16 cellular contexts compared by ENCODE assay signal in the genomic region with DNA sequence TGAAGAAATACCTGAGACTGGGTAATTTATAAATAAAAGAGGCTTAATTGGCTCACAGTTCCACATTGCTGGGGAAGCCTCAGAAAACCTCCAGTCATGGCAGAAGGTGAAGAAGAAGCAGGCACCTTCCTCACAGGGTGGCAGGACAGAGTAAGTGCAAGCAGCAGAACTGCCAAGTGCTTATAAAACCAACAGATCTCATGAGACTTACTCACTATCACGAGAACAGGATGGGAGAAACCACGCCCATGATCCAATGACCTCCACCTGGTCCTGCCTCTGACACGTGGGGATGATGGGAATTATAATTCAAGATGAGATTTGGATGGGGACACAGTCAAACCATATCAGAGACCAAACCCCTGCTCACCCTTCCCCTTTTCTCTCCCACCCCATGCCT.
A peak's percentile ranks its signal among the peaks of the same experiment; 100 is the strongest.
DNase-seq lines count a peak whose midpoint lies in the region; ATAC-seq and TF ChIP-seq lines count a peak whose summit lies in the region.
"Had no signal": no experiment of that assay in that cellular context is flagged by ENCODE, and none has a peak within 500 bp of the region (broad histone marks: within the 10 kb centered on the region; RNA-seq: fewer than 3 reads in every experiment).

No MANE protein-coding gene starts in this region.

- H3K4me1 Mint-ChIP-seq in T-helper 2 cell treated with Interferon-gamma antibody and Interleukin-4, amounts not matched to agents 5 μg/mL and 100 μg/mL, for 36 hours (ENCODE audit: low read depth): no peaks in the 10 kb centered on the region
- H3K4me1 Mint-ChIP-seq: naive thymus-derived CD8-positive, alpha-beta T cell had no signal

- intact Hi-C loops in right lobe of liver (cut with DNase I): no loop called here
- intact Hi-C loops in spleen (cut with DNase I; ENCODE audit: low total_unique reads): no loop called here

- no peak for TF ChIP-seq POLR2A in right lobe of liver (IDR thresholded peaks at IDR 0.05)
- no peak for TF ChIP-seq POLR2A in spleen (IDR thresholded peaks at IDR 0.05)

- no peak overlapping the region for H3K4me3 ChIP-seq in right lobe of liver
- H3K4me3 ChIP-seq in spleen: no peak overlapping the region
- H3K4me3 ChIP-seq: uterus had no signal

- no peaks in the 10 kb centered on the region for H3K36me3 ChIP-seq in right lobe of liver
- H3K36me3 ChIP-seq in spleen: no peaks in the 10 kb centered on the region
- H3K36me3 ChIP-seq: BE2C, uterus had no signal

- H3K9me3 ChIP-seq in right lobe of liver (no peaks in the 10 kb centered on the region), spleen (no peaks in the 10 kb centered on the region)
- H3K9me3 ChIP-seq: BE2C, uterus had no signal

- H3K4me1 ChIP-seq in right lobe of liver: peaks cover 0 to 42% (median 12%) of the 10 kb centered on the region in 4 donors
- H3K4me1 ChIP-seq in spleen: no peaks in the 10 kb centered on the region
- H3K4me1 ChIP-seq: uterus had no signal

- peaks cover 9% of the 10 kb centered on the region for H3K27me3 Mint-ChIP-seq in T-helper 2 cell treated with Interferon-gamma antibody and Interleukin-4, amounts not matched to agents 5 μg/mL and 100 μg/mL, for 36 hours (ENCODE audit: low read depth)

- H3K27me3 ChIP-seq in right lobe of liver (no peaks in the 10 kb centered on the region), spleen (replicated peaks in 1 of 7) (peaks cover 0 to 7% (median 0%) of the 10 kb centered on the region in 7 donors)
- H3K27me3 ChIP-seq: BE2C, uterus had no signal

- H3K9me3 Mint-ChIP-seq in T-helper 2 cell treated with Interferon-gamma antibody and Interleukin-4, amounts not matched to agents 5 μg/mL and 100 μg/mL, for 36 hours: no peaks in the 10 kb centered on the region
- H3K9me3 Mint-ChIP-seq: activated naive CD4-positive, alpha-beta T cell treated with anti-CD3 and anti-CD28 coated beads, Interleukin-2, amount 50 U/mL, for 72 hours; naive thymus-derived CD8-positive, alpha-beta T cell had no signal

- DNase-seq in DMS53 treated with DMSO at 0.1 percent for 48 hours (lab: John Stamatoyannopoulos, UW; ENCODE audit: unreplicated experiment): peak; percentile 26
- DNase-seq in NCI-H1417 (lab: John Stamatoyannopoulos, UW): peak; percentile 66 to 91 (median 84)
- peak; percentile 75 for DNase-seq in NCI-H774 (lab: John Stamatoyannopoulos, UW)
- DNase-seq in right lobe of liver: no peak
- DNase-seq in spleen: no peak
- no peak for DNase-seq in NOMO-1 (lab: John Stamatoyannopoulos, UW; ENCODE audit: unreplicated experiment in 2 of 2)
- DNase-seq in T-helper 2 cell treated with Interferon-gamma antibody and Interleukin-4, amounts not matched to agents 5 μg/mL and 100 μg/mL, for 36 hours (ENCODE audit: low spot score): no peak
- DNase-seq: activated CD8-positive, alpha-beta memory T cell treated with anti-CD3 and anti-CD28 coated beads, Interleukin-2, amount 10 ng/mL, durations not matched to agents 7 days and 5 days; BE2C; naive thymus-derived CD8-positive, alpha-beta T cell; stimulated activated CD4-positive, alpha-beta T cell treated with anti-CD3 and anti-CD28 coated beads, Interleukin-4, amount 100 ng/mL, for 1 hour; uterus had no signal

- no peak overlapping the region for H3K4me3 Mint-ChIP-seq in T-helper 2 cell treated with Interferon-gamma antibody and Interleukin-4, amounts not matched to agents 5 μg/mL and 100 μg/mL, for 36 hours
- H3K4me3 Mint-ChIP-seq: activated CD8-positive, alpha-beta memory T cell treated with anti-CD3 and anti-CD28 coated beads, Interleukin-2, amount 10 ng/mL, durations not matched to agents 7 days and 5 days; naive thymus-derived CD8-positive, alpha-beta T cell had no signal

- no peaks in the 10 kb centered on the region for H3K36me3 Mint-ChIP-seq in T-helper 2 cell treated with Interferon-gamma antibody and Interleukin-4, amounts not matched to agents 5 μg/mL and 100 μg/mL, for 36 hours (ENCODE audit: low read depth)
- H3K36me3 Mint-ChIP-seq: activated CD8-positive, alpha-beta memory T cell treated with anti-CD3 and anti-CD28 coated beads, Interleukin-2, amount 10 ng/mL, durations not matched to agents 7 days and 5 days; activated naive CD4-positive, alpha-beta T cell treated with anti-CD3 and anti-CD28 coated beads, Interleukin-2, amount 50 U/mL, for 72 hours; naive thymus-derived CD8-positive, alpha-beta T cell had no signal

- TF ChIP-seq CTCF in right lobe of liver (IDR thresholded peaks at IDR 0.05): no peak
- no peak for TF ChIP-seq CTCF in spleen (IDR thresholded peaks at IDR 0.05 in 8 of 11, conservative IDR thresholded peaks at IDR 0.05 in 3 of 11)

- ATAC-seq in right lobe of liver (peak; percentile 34 to 51 (median 44)), GM18907 (IDR thresholded peaks at IDR 0.05; ENCODE audit: unreplicated experiment) (no peak)
- ATAC-seq: activated CD8-positive, alpha-beta memory T cell treated with anti-CD3 and anti-CD28 coated beads, Interleukin-2, amount 10 ng/mL, durations not matched to agents 7 days and 5 days; activated naive CD4-positive, alpha-beta T cell treated with anti-CD3 and anti-CD28 coated beads, Interleukin-2, amount 50 U/mL, for 72 hours; naive thymus-derived CD8-positive, alpha-beta T cell; SK-N-SH treated with all-trans-retinoic acid at 6 μM for 48 hours had no signal

- H3K27ac ChIP-seq in right lobe of liver (peak overlapping the region; percentile 43 to 92 (median 83)), spleen (no peak overlapping the region)
- H3K27ac ChIP-seq: HL-60, uterus had no signal

- no peak overlapping the region for H3K27ac Mint-ChIP-seq in T-helper 2 cell treated with Interferon-gamma antibody and Interleukin-4, amounts not matched to agents 5 μg/mL and 100 μg/mL, for 36 hours
- H3K27ac Mint-ChIP-seq: activated CD8-positive, alpha-beta memory T cell treated with anti-CD3 and anti-CD28 coated beads, Interleukin-2, amount 10 ng/mL, durations not matched to agents 7 days and 5 days; naive thymus-derived CD8-positive, alpha-beta T cell had no signal

- 0% methylated on average over 1 of the region's 3 CpGs for WGBS in right lobe of liver (ENCODE audit: insufficient coverage, low coverage, low lambda C conversion rate, missing lambda C conversion rate)
- WGBS in spleen, 5 donors: 39 to 77% (median 56%) methylated on average over 3 of the region's 3 CpGs

Comparison
In these comparisons a context has a peak if more than half of its experiments do, and no peak if none do; other contexts are left out.
1. DNase-seq: peak in DMS53 treated with DMSO at 0.1 percent for 48 hours (single experiment), NCI-H1417 (3 of 3) and NCI-H774 (single experiment); none in right lobe of liver (0 of 3), spleen (single experiment), NOMO-1 (0 of 2) and T-helper 2 cell treated with Interferon-gamma antibody and Interleukin-4, amounts not matched to agents 5 μg/mL and 100 μg/mL, for 36 hours (single experiment).
2. H3K27ac ChIP-seq: peak in right lobe of liver (3 of 3); none in spleen (0 of 8).